29 cellular contexts compared by ENCODE assay signal in the genomic region with DNA sequence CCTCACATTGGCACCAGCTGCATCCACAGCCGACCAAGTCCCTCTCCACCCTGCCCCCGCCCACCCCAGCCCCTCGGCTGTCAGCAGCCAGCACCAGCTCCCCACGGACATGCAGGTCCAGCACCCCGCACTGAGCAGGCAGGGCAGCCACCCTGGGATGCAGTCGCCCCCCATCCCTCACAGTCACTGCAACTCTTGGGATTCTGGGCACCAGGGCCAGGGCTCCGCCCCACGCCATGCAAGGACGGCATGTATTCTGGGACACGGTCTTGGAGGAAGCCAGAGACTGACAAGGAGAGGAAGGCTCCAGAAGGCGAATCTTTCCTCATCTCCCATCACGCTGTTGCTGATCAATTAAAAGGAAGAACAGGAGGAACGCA. TPM values are rescaled to one million over a fixed set of nuclear protein-coding genes. Genes with fewer than 3 reads are reported as not detected.
DNase-seq lines count a peak whose midpoint lies in the region; ATAC-seq and TF ChIP-seq lines count a peak whose summit lies in the region.
"Had no signal": no experiment of that assay in that cellular context is flagged by ENCODE, and none has a peak within 500 bp of the region (broad histone marks: within the 10 kb centered on the region; RNA-seq: fewer than 3 reads in every experiment).

No MANE protein-coding gene starts in this region.

- H3K36me3 ChIP-seq in BLaER1 (no peaks in the 10 kb centered on the region), H7 (replicated peaks; ENCODE audit: control insufficient read depth, insufficient read depth, low read length) (no peaks in the 10 kb centered on the region), sigmoid colon (no peaks in the 10 kb centered on the region), esophagus muscularis mucosa (no peaks in the 10 kb centered on the region)
- H3K36me3 ChIP-seq: heart left ventricle had no signal

- 72 to 79% methylated on average over 13 of the region's 13 CpGs for WGBS in sigmoid colon, 2 donors
- 93% methylated on average over 3 of the region's 13 CpGs for WGBS in esophagus muscularis mucosa

- TF ChIP-seq CTCF in sigmoid colon (IDR thresholded peaks at IDR 0.05) = no peak
- no peak for TF ChIP-seq CTCF in esophagus muscularis mucosa (IDR thresholded peaks at IDR 0.05)

- no peaks in the 10 kb centered on the region for H3K4me1 Mint-ChIP-seq in activated CD4-positive, alpha-beta memory T cell treated with anti-CD3 and anti-CD28 coated beads, Interleukin-2, amount 10 ng/mL, durations not matched to agents 7 days and 5 days
- H3K4me1 Mint-ChIP-seq: CD14-positive monocyte had no signal

- H3K27ac ChIP-seq in BLaER1 = peak overlapping the region; percentile 14; the same call in 1 of the 2 replicates
- no peak overlapping the region for H3K27ac ChIP-seq in sigmoid colon
- no peak overlapping the region for H3K27ac ChIP-seq in esophagus muscularis mucosa (replicated peaks in 1 of 4)
- H3K27ac ChIP-seq: heart left ventricle had no signal

- H3K4me3 ChIP-seq in BLaER1 (no peak overlapping the region), H7 (ENCODE audit: insufficient read depth, low read depth, low read length) (no peak overlapping the region), sigmoid colon (no peak overlapping the region), esophagus muscularis mucosa (no peak overlapping the region)
- H3K4me3 ChIP-seq: heart left ventricle, smooth muscle cell had no signal

- H3K9me3 Mint-ChIP-seq in activated CD4-positive, alpha-beta memory T cell treated with anti-CD3 and anti-CD28 coated beads, Interleukin-2, amount 10 ng/mL, durations not matched to agents 7 days and 5 days = no peaks in the 10 kb centered on the region

- ATAC-seq in left lobe of liver = no peak
- ATAC-seq in HG02884 (IDR thresholded peaks at IDR 0.05; ENCODE audit: unreplicated experiment) = no peak
- ATAC-seq: activated CD8-positive, alpha-beta T cell treated with anti-CD3 and anti-CD28 coated beads, Interleukin-2, amount 10 ng/mL, durations not matched to agents 7 days and 5 days; heart left ventricle had no signal

- peak overlapping the region; percentile 81 for H3K4me2 ChIP-seq in BLaER1
- H3K4me2 ChIP-seq: smooth muscle cell had no signal

- CTCF ChIA-PET in activated CD4-positive, alpha-beta memory T cell treated with anti-CD3 and anti-CD28 coated beads, Interleukin-2, amount 10 ng/mL, durations not matched to agents 7 days and 5 days (lab: Charles Lee) = no interaction called here

- no peak overlapping the region for H3K4me3 Mint-ChIP-seq in activated CD4-positive, alpha-beta memory T cell treated with anti-CD3 and anti-CD28 coated beads, Interleukin-2, amount 10 ng/mL, durations not matched to agents 7 days and 5 days
- H3K4me3 Mint-ChIP-seq: activated CD8-positive, alpha-beta T cell treated with anti-CD3 and anti-CD28 coated beads, Interleukin-2, amount 10 ng/mL, durations not matched to agents 7 days and 5 days; CD14-positive monocyte had no signal

- H3K36me3 Mint-ChIP-seq in activated CD4-positive, alpha-beta memory T cell treated with anti-CD3 and anti-CD28 coated beads, Interleukin-2, amount 10 ng/mL, durations not matched to agents 7 days and 5 days (ENCODE audit: low read depth) = no peaks in the 10 kb centered on the region
- H3K36me3 Mint-ChIP-seq: CD14-positive monocyte had no signal

- intact Hi-C loops in sigmoid colon (cut with DNase I) (no loop called here), esophagus muscularis mucosa (cut with DNase I) (no loop called here)

- H3K9me3 ChIP-seq in BLaER1 (peaks cover 9% of the 10 kb centered on the region), sigmoid colon (peaks cover 0 to 11% (median 0%) of the 10 kb centered on the region in 4 donors), esophagus muscularis mucosa (peaks cover 0 to 12% (median 9%) of the 10 kb centered on the region in 4 donors)

- no peaks in the 10 kb centered on the region for H3K27me3 Mint-ChIP-seq in activated CD4-positive, alpha-beta memory T cell treated with anti-CD3 and anti-CD28 coated beads, Interleukin-2, amount 10 ng/mL, durations not matched to agents 7 days and 5 days

- H3K4me1 ChIP-seq in BLaER1 = peaks cover 77% of the 10 kb centered on the region
- no peaks in the 10 kb centered on the region for H3K4me1 ChIP-seq in sigmoid colon
- no peaks in the 10 kb centered on the region for H3K4me1 ChIP-seq in esophagus muscularis mucosa
- H3K4me1 ChIP-seq: heart left ventricle had no signal

- DNase-seq in H7 = peak; percentile 53
- DNase-seq in left lobe of liver (ENCODE audit: low spot score) = peak; percentile 47
- peak; percentile 55 for DNase-seq in sigmoid colon
- no peak for DNase-seq in activated CD4-positive, alpha-beta memory T cell treated with anti-CD3 and anti-CD28 coated beads, Interleukin-2, amount 10 ng/mL, durations not matched to agents 7 days and 5 days
- no peak for DNase-seq in esophagus muscularis mucosa (ENCODE audit: extremely low spot score)
- no peak for DNase-seq in HUDEP-2 (lab: John Stamatoyannopoulos, UW; ENCODE audit: unreplicated experiment in 76 of 76)
- DNase-seq: activated CD4-positive, alpha-beta T cell treated with anti-CD3 and anti-CD28 coated beads for 1 hour; activated CD8-positive, alpha-beta T cell treated with anti-CD3 and anti-CD28 coated beads, Interleukin-2, amount 10 ng/mL, durations not matched to agents 7 days and 5 days; activated T-cell treated with anti-CD3 and anti-CD28 coated beads, Interleukin-2, amount 50 U/mL, for 1 hour; Calu3; DND-41; effector CD8-positive, alpha-beta T cell; HCEC 1CT; kidney glomerular epithelial cell; mesendoderm; NCI-H1417 treated with DMSO at 0.1 percent for 48 hours; NCI-H2081; NCI-H226; NCI-H69; stimulated activated CD4-positive, alpha-beta T cell treated with anti-CD3 and anti-CD28 coated beads, Interleukin-2, amount 100 ng/mL, for 24 hours had no signal

- H3K27ac Mint-ChIP-seq in activated CD4-positive, alpha-beta memory T cell treated with anti-CD3 and anti-CD28 coated beads, Interleukin-2, amount 10 ng/mL, durations not matched to agents 7 days and 5 days = no peak overlapping the region
- H3K27ac Mint-ChIP-seq: activated CD8-positive, alpha-beta T cell treated with anti-CD3 and anti-CD28 coated beads, Interleukin-2, amount 10 ng/mL, durations not matched to agents 7 days and 5 days had no signal

- TF ChIP-seq POLR2A in sigmoid colon (IDR thresholded peaks at IDR 0.05) (no peak), esophagus muscularis mucosa (IDR thresholded peaks at IDR 0.05; ENCODE audit: low read depth) (no peak)

- H3K27me3 ChIP-seq in BLaER1 (no peaks in the 10 kb centered on the region), H7 (ENCODE audit: control insufficient read depth, insufficient read depth, low read length) (no peaks in the 10 kb centered on the region), sigmoid colon (no peaks in the 10 kb centered on the region), esophagus muscularis mucosa (peaks cover 0 to 16% (median 0%) of the 10 kb centered on the region in 4 donors)

- no peak overlapping the region for H3K9ac ChIP-seq in BLaER1

- TF ChIP-seq EP300 in sigmoid colon (IDR thresholded peaks at IDR 0.05) = no peak
- no peak for TF ChIP-seq EP300 in esophagus muscularis mucosa (IDR thresholded peaks at IDR 0.05)

- H4K20me1 ChIP-seq in BLaER1 = no peaks in the 10 kb centered on the region

- POLR2A ChIA-PET in activated CD4-positive, alpha-beta memory T cell treated with anti-CD3 and anti-CD28 coated beads, Interleukin-2, amount 10 ng/mL, durations not matched to agents 7 days and 5 days (lab: Charles Lee) = no interaction called here

RNA-seq across cellular contexts. Expression of gene DIO3, which starts 54.4 kb away (rescaled TPM):
- total RNA-seq in H7 (2014; rRNA removed; shearing (Covaris generic)) = 0.85 and 1.0 TPM in 2 replicates
- total RNA-seq in left lobe of liver (0.13 TPM), sigmoid colon (1 to 10 TPM in 3 of 4 donors, under 1 TPM in 1; 0.55 to 4.3 (median 2.5) TPM), esophagus muscularis mucosa (1 to 10 TPM in 3 of 4 donors, under 1 TPM in 1; 0.99 to 1.7 (median 1.2) TPM)
- 1 to 10 TPM in 2 of 3 donors, under 1 TPM in 1; 0.23 to 6.0 (median 2.4) TPM for polyA plus RNA-seq in sigmoid colon
- total RNA-seq in activated CD4-positive, alpha-beta memory T cell treated with anti-CD3 and anti-CD28 coated beads, Interleukin-2, amount 10 ng/mL, durations not matched to agents 7 days and 5 days = not detected
- total RNA-seq: activated CD8-positive, alpha-beta T cell treated with anti-CD3 and anti-CD28 coated beads, Interleukin-2, amount 10 ng/mL, durations not matched to agents 7 days and 5 days; epithelial cell of proximal tubule; RPMI7951; T-helper 1 cell treated with Interleukin-12 subunit alpha and Interleukin-12 subunit beta and Interleukin-4 antibody, amounts not matched to agents 30 ng/mL and 1 ng/mL, for 36 hours had no signal
- polyA plus RNA-seq: AG04450, CD14-positive monocyte had no signal

Comparison
In these comparisons a context has a peak if more than half of its experiments do, and no peak if none do; other contexts are left out.
1. DNase-seq: peak in H7 (single experiment), left lobe of liver (single experiment) and sigmoid colon (single experiment); none in activated CD4-positive, alpha-beta memory T cell treated with anti-CD3 and anti-CD28 coated beads, Interleukin-2, amount 10 ng/mL, durations not matched to agents 7 days and 5 days (single experiment), esophagus muscularis mucosa (single experiment) and HUDEP-2 (0 of 76).